20 cellular contexts compared by ENCODE assay signal in the genomic region with DNA sequence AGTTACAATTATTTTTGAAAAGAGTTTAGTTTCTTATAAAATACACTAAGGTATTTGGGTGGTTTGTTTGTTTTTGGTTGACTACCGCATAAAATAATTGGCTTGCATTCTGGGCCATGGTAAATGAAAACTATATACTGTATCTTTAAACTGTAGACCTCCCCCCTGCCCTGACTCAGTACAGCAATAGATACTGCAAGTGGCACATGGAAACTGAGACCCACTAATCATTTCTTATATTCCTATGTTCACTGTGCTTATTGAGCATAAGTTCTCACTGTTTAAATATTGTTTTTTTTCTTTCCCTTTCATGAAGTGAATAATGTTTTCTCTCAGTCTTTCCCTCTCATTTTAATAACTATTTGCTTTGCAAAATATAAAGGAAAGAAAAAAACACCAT.
"Had no signal": no experiment of that assay in that cellular context is flagged by ENCODE, and none has a peak within 500 bp of the region (broad histone marks: within the 10 kb centered on the region; RNA-seq: fewer than 3 reads in every experiment).

No MANE protein-coding gene starts in this region.

- H3K27ac Mint-ChIP-seq: activated B cell treated with CpG ODN at 0.5 μM for 24 hours, mesothelial cell of epicardium had no signal

- H3K27me3 ChIP-seq: gastrocnemius medialis, suprapubic skin, transverse colon, uterus had no signal

- H3K36me3 ChIP-seq: gastrocnemius medialis, uterus had no signal

- H3K4me3 Mint-ChIP-seq: activated B cell treated with CpG ODN at 0.5 μM for 24 hours, mesothelial cell of epicardium, neural crest cell had no signal

- H3K4me3 ChIP-seq: gastrocnemius medialis, lung, SK-N-MC, suprapubic skin, transverse colon, uterus had no signal

- H3K9me3 ChIP-seq: gastrocnemius medialis, suprapubic skin, transverse colon, uterus had no signal

- H3K27ac ChIP-seq: gastrocnemius medialis, SK-N-MC, suprapubic skin, transverse colon, uterus had no signal

- H3K27me3 Mint-ChIP-seq: activated B cell treated with CpG ODN at 0.5 μM for 24 hours had no signal

- ATAC-seq: esophagus mucosa, gastrocnemius medialis, left lobe of liver had no signal

- DNase-seq: activated B cell treated with CpG ODN at 0.5 μM for 24 hours; activated CD4-positive, alpha-beta T cell treated with anti-CD3 and anti-CD28 coated beads, Interleukin-2, amount 50 U/mL, for 1 hour; activated gamma-delta T cell; effector CD4-positive, alpha-beta T cell; gastrocnemius medialis; head of caudate nucleus; kidney; retina; stimulated activated CD8-positive, alpha-beta memory T cell treated with anti-CD3 and anti-CD28 coated beads, Interleukin-4, amount 100 ng/mL, for 48 hours; stimulated activated naive CD4-positive, alpha-beta T cell treated with Interleukin-2 at 50 U/mL for 16 hours; T-helper 9 cell; transverse colon; uterus had no signal

- FAIRE-seq: kidney had no signal

- H3K4me1 ChIP-seq: uterus had no signal
